Comparison of ENCODE assay signal across 30 cellular contexts in genomic region chr4:70425306-70425705, GRCh38. TPM values are rescaled to one million over a fixed set of nuclear protein-coding genes. Genes with fewer than 3 reads are reported as not detected.
"Had no signal": no experiment of that assay in that cellular context is flagged by ENCODE, and none has a peak within 500 bp of the region (broad histone marks: within the 10 kb centered on the region; RNA-seq: fewer than 3 reads in every experiment).

No MANE protein-coding gene starts in this region.

- ATAC-seq: activated CD8-positive, alpha-beta T cell treated with anti-CD3 and anti-CD28 coated beads for 36 hours; activated T-cell treated with anti-CD3 and anti-CD28 coated beads, Interleukin-2, amount 50 U/mL, for 72 hours; activated T-helper 17 cell treated with anti-CD3 and anti-CD28 coated beads, Interleukin-2, amount 50 U/mL, for 72 hours; K562 had no signal

- H3K27me3 ChIP-seq: ascending aorta had no signal

- H3K4me3 ChIP-seq: ascending aorta, K562, PC-9 had no signal

- H3K27ac ChIP-seq: ascending aorta, PC-9 had no signal

- H3K36me3 ChIP-seq: ascending aorta had no signal

- H3K9me3 ChIP-seq: ascending aorta had no signal

- DNase-seq: activated CD4-positive, alpha-beta T cell treated with anti-CD3 and anti-CD28 coated beads, Interleukin-2, amount 10 ng/mL, durations not matched to agents 24 days and 14 days; activated CD4-positive, alpha-beta T cell treated with anti-CD3 and anti-CD28 coated beads, Interleukin-2, amount 50 U/mL, for 4 hours; activated CD8-positive, alpha-beta T cell treated with anti-CD3 and anti-CD28 coated beads for 36 hours; activated effector memory CD4-positive, alpha-beta T cell treated with anti-CD3 and anti-CD28 coated beads, Interleukin-2, amount 50 U/mL, for 16 hours; activated naive CD4-positive, alpha-beta T cell treated with Interleukin-2 at 50 U/mL for 16 hours; activated naive CD8-positive, alpha-beta T cell treated with anti-CD3 and anti-CD28 coated beads, Interleukin-2, amount 10 ng/mL, durations not matched to agents 7 days and 5 days; activated T-cell treated with anti-CD3 and anti-CD28 coated beads, Interleukin-2, amount 50 U/mL, for 1 hour; activated T-cell treated with anti-CD3 and anti-CD28 coated beads, Interleukin-2, amount 50 U/mL, for 72 hours; amygdala; caudate nucleus; cerebellar nuclear complex; NCI-H1105 treated with DMSO at 0.1 percent for 48 hours; NCI-H1436; NCI-H1694; NCI-H1930; NCI-H2171; NCI-H510A; NCI-H69; NK-92 treated with Interleukin-12 subunit alpha and Interleukin-12 subunit beta, amount 100 ng/mL, for 24 hours; Right ventricle myocardium superior; SW 1271; T1000 had no signal

- H3K4me1 ChIP-seq: ascending aorta had no signal

RNA-seq across cellular contexts. Expression of gene OPRPN, which starts 27.6 kb away (rescaled TPM):
- total RNA-seq: activated CD4-positive, alpha-beta T cell treated with anti-CD3 and anti-CD28 coated beads, Interleukin-2, amount 10 ng/mL, durations not matched to agents 24 days and 14 days; activated CD8-positive, alpha-beta memory T cell treated with anti-CD3 and anti-CD28 coated beads for 36 hours; activated CD8-positive, alpha-beta T cell treated with anti-CD3 and anti-CD28 coated beads for 36 hours; activated naive CD8-positive, alpha-beta T cell treated with anti-CD3 and anti-CD28 coated beads, Interleukin-2, amount 10 ng/mL, durations not matched to agents 7 days and 5 days; activated T-cell treated with anti-CD3 and anti-CD28 coated beads, Interleukin-2, amount 50 U/mL, for 72 hours; activated T-helper 17 cell treated with anti-CD3 and anti-CD28 coated beads, Interleukin-2, amount 50 U/mL, for 72 hours; ascending aorta; K562; M059J; PC-9; Right ventricle myocardium superior; T-helper 1 cell treated with Interleukin-12 subunit alpha and Interleukin-12 subunit beta and Interleukin-4 antibody, amounts not matched to agents 30 ng/mL and 1 ng/mL, for 36 hours; T-helper 2 cell treated with Interferon-gamma antibody and Interleukin-4, amounts not matched to agents 100 ng/mL and 5 ng/mL, for 36 hours had no signal

RNA-seq across cellular contexts. Expression of gene SMR3B, which starts 42.4 kb away (rescaled TPM):
- total RNA-seq: activated CD4-positive, alpha-beta T cell treated with anti-CD3 and anti-CD28 coated beads, Interleukin-2, amount 10 ng/mL, durations not matched to agents 24 days and 14 days; activated CD8-positive, alpha-beta memory T cell treated with anti-CD3 and anti-CD28 coated beads for 36 hours; activated CD8-positive, alpha-beta T cell treated with anti-CD3 and anti-CD28 coated beads for 36 hours; activated naive CD8-positive, alpha-beta T cell treated with anti-CD3 and anti-CD28 coated beads, Interleukin-2, amount 10 ng/mL, durations not matched to agents 7 days and 5 days; activated T-cell treated with anti-CD3 and anti-CD28 coated beads, Interleukin-2, amount 50 U/mL, for 72 hours; activated T-helper 17 cell treated with anti-CD3 and anti-CD28 coated beads, Interleukin-2, amount 50 U/mL, for 72 hours; ascending aorta; K562; M059J; PC-9; Right ventricle myocardium superior; T-helper 1 cell treated with Interleukin-12 subunit alpha and Interleukin-12 subunit beta and Interleukin-4 antibody, amounts not matched to agents 30 ng/mL and 1 ng/mL, for 36 hours; T-helper 2 cell treated with Interferon-gamma antibody and Interleukin-4, amounts not matched to agents 100 ng/mL and 5 ng/mL, for 36 hours had no signal

RNA-seq across cellular contexts. Expression of gene MUC7, which starts 46.7 kb away (rescaled TPM):
- total RNA-seq: activated CD4-positive, alpha-beta T cell treated with anti-CD3 and anti-CD28 coated beads, Interleukin-2, amount 10 ng/mL, durations not matched to agents 24 days and 14 days; activated CD8-positive, alpha-beta memory T cell treated with anti-CD3 and anti-CD28 coated beads for 36 hours; activated CD8-positive, alpha-beta T cell treated with anti-CD3 and anti-CD28 coated beads for 36 hours; activated naive CD8-positive, alpha-beta T cell treated with anti-CD3 and anti-CD28 coated beads, Interleukin-2, amount 10 ng/mL, durations not matched to agents 7 days and 5 days; activated T-cell treated with anti-CD3 and anti-CD28 coated beads, Interleukin-2, amount 50 U/mL, for 72 hours; activated T-helper 17 cell treated with anti-CD3 and anti-CD28 coated beads, Interleukin-2, amount 50 U/mL, for 72 hours; ascending aorta; K562; PC-9; Right ventricle myocardium superior; T-helper 1 cell treated with Interleukin-12 subunit alpha and Interleukin-12 subunit beta and Interleukin-4 antibody, amounts not matched to agents 30 ng/mL and 1 ng/mL, for 36 hours; T-helper 2 cell treated with Interferon-gamma antibody and Interleukin-4, amounts not matched to agents 100 ng/mL and 5 ng/mL, for 36 hours had no signal
